Comparison of ENCODE assay signal across 22 cellular contexts in the genomic region with DNA sequence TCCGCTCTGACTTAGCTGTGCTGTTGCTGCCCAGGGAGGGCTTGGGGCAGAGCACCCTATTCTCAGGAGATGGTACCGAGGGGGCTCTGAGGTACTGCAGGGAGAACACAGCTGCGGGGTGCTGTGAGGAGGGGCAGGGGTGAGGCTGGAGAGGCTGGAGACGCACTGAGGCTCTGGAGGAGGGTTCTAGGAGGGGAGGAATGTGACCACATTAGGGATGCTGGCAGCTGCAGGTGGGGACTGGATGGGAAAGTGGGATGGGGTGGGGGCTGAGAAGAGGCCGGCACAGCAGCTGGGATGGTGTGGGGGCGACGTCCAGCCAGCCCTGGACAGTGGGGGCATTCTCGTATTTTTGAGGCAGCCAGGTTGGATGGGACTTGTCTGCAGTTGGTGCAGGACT. TPM values are rescaled to one million over a fixed set of nuclear protein-coding genes. Genes with fewer than 3 reads are reported as not detected.
DNase-seq lines count a peak whose midpoint lies in the region; TF ChIP-seq lines count a peak whose summit lies in the region.
"Had no signal": no experiment of that assay in that cellular context is flagged by ENCODE, and none has a peak within 500 bp of the region (broad histone marks: within the 10 kb centered on the region; RNA-seq: fewer than 3 reads in every experiment).

No MANE protein-coding gene starts in this region.

- no peak overlapping the region for H3K4me3 Mint-ChIP-seq in activated CD4-positive, alpha-beta T cell treated with anti-CD3 and anti-CD28 coated beads, Interleukin-2, amount 10 ng/mL, durations not matched to agents 24 days and 14 days
- H3K4me3 Mint-ChIP-seq in endothelial cell (ENCODE audit: unreplicated experiment), result no peak overlapping the region
- H3K4me3 Mint-ChIP-seq: activated CD8-positive, alpha-beta memory T cell treated with anti-CD3 and anti-CD28 coated beads, Interleukin-2, amount 10 ng/mL, durations not matched to agents 7 days and 5 days; CD8-positive, alpha-beta memory T cell; T-helper 2 cell treated with Interferon-gamma antibody and Interleukin-4, amounts not matched to agents 5 μg/mL and 100 μg/mL, for 36 hours had no signal

- in situ Hi-C loops in GM23248 (cut with MboI), result no loop called here

- no peak overlapping the region for H3K27ac Mint-ChIP-seq in activated CD4-positive, alpha-beta T cell treated with anti-CD3 and anti-CD28 coated beads, Interleukin-2, amount 10 ng/mL, durations not matched to agents 24 days and 14 days
- H3K27ac Mint-ChIP-seq in endothelial cell (ENCODE audit: unreplicated experiment), result no peak overlapping the region
- H3K27ac Mint-ChIP-seq: activated CD8-positive, alpha-beta memory T cell treated with anti-CD3 and anti-CD28 coated beads, Interleukin-2, amount 10 ng/mL, durations not matched to agents 7 days and 5 days; T-helper 2 cell treated with Interferon-gamma antibody and Interleukin-4, amounts not matched to agents 5 μg/mL and 100 μg/mL, for 36 hours had no signal

- 52% methylated on average over 8 of the region's 8 CpGs for WGBS in esophagus, 2 donors
- WGBS in neuronal stem cell (ENCODE audit: extremely low coverage in 2 of 2, insufficient read length in 2 of 2, insufficient replicate concordance in 1 of 2), 2 donors, result no CpG with 5 or more reads among the region's 8 CpGs
- WGBS in GM23248 (ENCODE audit: low coverage in 1 of 2, low lambda C conversion rate in 2 of 2, missing lambda C conversion rate in 2 of 2), 2 experiments, result 81 to 87% methylated on average over 6 to 8 of the region's 8 CpGs

- peak overlapping the region; percentile 48 for H2BK5ac ChIP-seq in neuronal stem cell (ENCODE audit: low read length)

- H3K79me1 ChIP-seq in neuronal stem cell (ENCODE audit: low read depth, low read length), result peaks cover 23% of the 10 kb centered on the region

- H3K27me3 ChIP-seq in BE2C, result no peaks in the 10 kb centered on the region
- H3K27me3 ChIP-seq in MM.1S (replicated peaks; ENCODE audit: insufficient read depth, low read length), result peaks cover 93% of the 10 kb centered on the region
- no peaks in the 10 kb centered on the region for H3K27me3 ChIP-seq in esophagus (ENCODE audit: control insufficient read depth in 1 of 2, insufficient read depth in 2 of 2, low read length in 2 of 2)
- no peaks in the 10 kb centered on the region for H3K27me3 ChIP-seq in neuronal stem cell (ENCODE audit: control insufficient read depth in 3 of 3, insufficient read depth in 3 of 3, low read depth in 1 of 3, low read length in 3 of 3)
- H3K27me3 ChIP-seq in GM23248 (replicated peaks; ENCODE audit: insufficient read depth), result no peaks in the 10 kb centered on the region
- H3K27me3 ChIP-seq: right atrium auricular region had no signal

- no peaks in the 10 kb centered on the region for H3K36me3 Mint-ChIP-seq in activated CD4-positive, alpha-beta T cell treated with anti-CD3 and anti-CD28 coated beads, Interleukin-2, amount 10 ng/mL, durations not matched to agents 24 days and 14 days (ENCODE audit: low read depth)
- H3K36me3 Mint-ChIP-seq in endothelial cell (ENCODE audit: low read depth, unreplicated experiment), result no peaks in the 10 kb centered on the region
- H3K36me3 Mint-ChIP-seq: activated CD8-positive, alpha-beta memory T cell treated with anti-CD3 and anti-CD28 coated beads, Interleukin-2, amount 10 ng/mL, durations not matched to agents 7 days and 5 days; CD8-positive, alpha-beta memory T cell had no signal

- TF ChIP-seq CTCF in BE2C (IDR thresholded peaks at IDR 0.05; ENCODE audit: low read depth, low read length), result no peak
- TF ChIP-seq CTCF in MM.1S (IDR thresholded peaks at IDR 0.05; ENCODE audit: low read length), result no peak
- TF ChIP-seq CTCF in endothelial cell (IDR thresholded peaks at IDR 0.05; ENCODE audit: unreplicated experiment), result no peak

- peak overlapping the region; percentile 87 for H2BK15ac ChIP-seq in neuronal stem cell (ENCODE audit: low read length)

- H3K36me3 ChIP-seq in BE2C (peaks cover under 1% of the 10 kb centered on the region), MM.1S (replicated peaks; ENCODE audit: insufficient read depth, low read length) (no peaks in the 10 kb centered on the region), esophagus (ENCODE audit: control insufficient read depth in 2 of 2, insufficient read depth in 2 of 2, low read length in 1 of 2) (no peaks in the 10 kb centered on the region), neuronal stem cell (replicated peaks in 1 of 2; ENCODE audit: control insufficient read depth in 2 of 2, insufficient read depth in 2 of 2, low read length in 2 of 2) (no peaks in the 10 kb centered on the region), GM23248 (ENCODE audit: low read depth) (no peaks in the 10 kb centered on the region)
- H3K36me3 ChIP-seq: neutrophil, right atrium auricular region had no signal

- no peaks in the 10 kb centered on the region for H3F3A ChIP-seq in MM.1S (ENCODE audit: insufficient read depth, low read length)
- no peaks in the 10 kb centered on the region for H3F3A ChIP-seq in GM23248 (ENCODE audit: insufficient read depth)

- H3K9ac ChIP-seq in MM.1S (ENCODE audit: low read length) (no peak overlapping the region), neuronal stem cell (ENCODE audit: low read depth, low read length, poor library complexity) (peak overlapping the region; percentile 72), GM23248 (no peak overlapping the region)

- H2BK12ac ChIP-seq in neuronal stem cell (ENCODE audit: low read length), result peak overlapping the region; percentile 79

- no peak overlapping the region for H4K8ac ChIP-seq in neuronal stem cell (ENCODE audit: low read depth, low read length)

- no peak overlapping the region for H3K23ac ChIP-seq in neuronal stem cell (ENCODE audit: low read depth, low read length, poor library complexity)

- H3K27ac ChIP-seq in MM.1S (ENCODE audit: low read length) (no peak overlapping the region), esophagus (ENCODE audit: low read depth in 2 of 2, low read length in 1 of 2) (peak overlapping the region; percentile 68 to 79), neuronal stem cell (replicated peaks; ENCODE audit: low read length) (peak overlapping the region; percentile 49), GM23248 (no peak overlapping the region)
- H3K27ac ChIP-seq: HL-60, neutrophil, right atrium auricular region had no signal

- H3K4me1 Mint-ChIP-seq in activated CD4-positive, alpha-beta T cell treated with anti-CD3 and anti-CD28 coated beads, Interleukin-2, amount 10 ng/mL, durations not matched to agents 24 days and 14 days, result no peaks in the 10 kb centered on the region
- H3K4me1 Mint-ChIP-seq in endothelial cell (ENCODE audit: unreplicated experiment), result peaks cover 4% of the 10 kb centered on the region
- H3K4me1 Mint-ChIP-seq: activated CD8-positive, alpha-beta memory T cell treated with anti-CD3 and anti-CD28 coated beads, Interleukin-2, amount 10 ng/mL, durations not matched to agents 7 days and 5 days had no signal

- H3K4ac ChIP-seq in neuronal stem cell (ENCODE audit: low read length), result peak overlapping the region; percentile 32

- H4K91ac ChIP-seq in neuronal stem cell (ENCODE audit: low read depth, low read length, poor library complexity), result no peak overlapping the region

- peak overlapping the region; percentile 58 for H2AK5ac ChIP-seq in neuronal stem cell (ENCODE audit: low read depth, low read length)

- H3K9me3 ChIP-seq in BE2C (no peaks in the 10 kb centered on the region), MM.1S (replicated peaks; ENCODE audit: insufficient read depth, low read length) (no peaks in the 10 kb centered on the region), esophagus (ENCODE audit: control insufficient read depth in 2 of 2, insufficient read depth in 1 of 2, low read depth in 1 of 2, low read length in 1 of 2) (no peaks in the 10 kb centered on the region), neuronal stem cell (replicated peaks in 1 of 2; ENCODE audit: control insufficient read depth in 2 of 2, insufficient read depth in 1 of 2, low read depth in 1 of 2, low read length in 2 of 2) (no peaks in the 10 kb centered on the region), GM23248 (ENCODE audit: low read depth) (no peaks in the 10 kb centered on the region)
- H3K9me3 ChIP-seq: neutrophil, right atrium auricular region had no signal

- H3K4me2 ChIP-seq in MM.1S (ENCODE audit: low read depth, low read length) (peak overlapping the region; percentile 49), neuronal stem cell (ENCODE audit: insufficient read depth, low read length, poor library complexity, severe bottlenecking) (peak overlapping the region; percentile 30), GM23248 (ENCODE audit: unreplicated experiment) (no peak overlapping the region)

- H2AFZ ChIP-seq in MM.1S (ENCODE audit: low read length) (no peak overlapping the region), neuronal stem cell (ENCODE audit: low read length) (no peak overlapping the region), GM23248 (no peak overlapping the region)

- H4K20me1 ChIP-seq in MM.1S (ENCODE audit: insufficient read depth, low read length) (no peaks in the 10 kb centered on the region), GM23248 (ENCODE audit: insufficient read depth) (no peaks in the 10 kb centered on the region)

- peak overlapping the region; percentile 36; the same call in 1 of the 2 replicates for H3K4me3 ChIP-seq in BE2C (ENCODE audit: low read depth, low read length)
- no peak overlapping the region for H3K4me3 ChIP-seq in MM.1S (ENCODE audit: low read length)
- H3K4me3 ChIP-seq in esophagus (ENCODE audit: low read depth in 1 of 2, low read length in 2 of 2), result no peak overlapping the region
- no peak overlapping the region for H3K4me3 ChIP-seq in neuronal stem cell (ENCODE audit: low read length in 2 of 2)
- H3K4me3 ChIP-seq in GM23248, result no peak overlapping the region
- H3K4me3 ChIP-seq: K562, right atrium auricular region had no signal

- H3K18ac ChIP-seq in neuronal stem cell (ENCODE audit: low read length), result peak overlapping the region; percentile 86

- no peaks in the 10 kb centered on the region for H3K27me3 Mint-ChIP-seq in activated CD4-positive, alpha-beta T cell treated with anti-CD3 and anti-CD28 coated beads, Interleukin-2, amount 10 ng/mL, durations not matched to agents 24 days and 14 days
- peaks cover 4% of the 10 kb centered on the region for H3K27me3 Mint-ChIP-seq in endothelial cell (ENCODE audit: unreplicated experiment)
- H3K27me3 Mint-ChIP-seq: activated CD8-positive, alpha-beta memory T cell treated with anti-CD3 and anti-CD28 coated beads, Interleukin-2, amount 10 ng/mL, durations not matched to agents 7 days and 5 days had no signal

- H3K9me3 Mint-ChIP-seq in activated CD4-positive, alpha-beta T cell treated with anti-CD3 and anti-CD28 coated beads, Interleukin-2, amount 10 ng/mL, durations not matched to agents 24 days and 14 days, result no peaks in the 10 kb centered on the region
- H3K9me3 Mint-ChIP-seq in endothelial cell (ENCODE audit: unreplicated experiment), result no peaks in the 10 kb centered on the region
- H3K9me3 Mint-ChIP-seq: CD8-positive, alpha-beta memory T cell; T-helper 2 cell treated with Interferon-gamma antibody and Interleukin-4, amounts not matched to agents 5 μg/mL and 100 μg/mL, for 36 hours had no signal

- H3K14ac ChIP-seq in neuronal stem cell (ENCODE audit: low read length), result peak overlapping the region; percentile 75

- H3K9me2 ChIP-seq in MM.1S (replicated peaks; ENCODE audit: insufficient read depth, low read length) (no peaks in the 10 kb centered on the region), GM23248 (ENCODE audit: insufficient read depth) (no peaks in the 10 kb centered on the region)

- intact Hi-C loops in activated CD4-positive, alpha-beta T cell treated with anti-CD3 and anti-CD28 coated beads, Interleukin-2, amount 10 ng/mL, durations not matched to agents 24 days and 14 days (cut with micrococcal nuclease), result no loop called here

- DNase-seq in BE2C, result peak; percentile 21
- DNase-seq in MM.1S, result no peak
- DNase-seq in neuronal stem cell (ENCODE audit: low spot score), result no peak
- DNase-seq in activated CD4-positive, alpha-beta T cell treated with anti-CD3 and anti-CD28 coated beads, Interleukin-2, amount 10 ng/mL, durations not matched to agents 24 days and 14 days, result no peak
- no peak for DNase-seq in HuH-7.5 (ENCODE audit: low spot score)
- DNase-seq in endothelial cell (ENCODE audit: low spot score), result no peak
- no peak for DNase-seq in GM23248
- DNase-seq: activated CD4-positive, alpha-beta T cell treated with anti-CD3 and anti-CD28 coated beads for 1 hour; activated CD8-positive, alpha-beta memory T cell treated with anti-CD3 and anti-CD28 coated beads, Interleukin-2, amount 10 ng/mL, durations not matched to agents 7 days and 5 days; activated effector memory CD4-positive, alpha-beta T cell treated with anti-CD3 and anti-CD28 coated beads, Interleukin-2, amount 50 U/mL, for 16 hours; amniotic stem cell; CD8-positive, alpha-beta memory T cell; DND-41; midbrain; OCI-M1; stimulated activated naive CD4-positive, alpha-beta T cell had no signal

- H3K4me1 ChIP-seq in BE2C, result peaks cover 71% of the 10 kb centered on the region
- H3K4me1 ChIP-seq in MM.1S (ENCODE audit: low read length), result no peaks in the 10 kb centered on the region
- H3K4me1 ChIP-seq in esophagus (ENCODE audit: control insufficient read depth in 2 of 2, insufficient read depth in 2 of 2, low read length in 1 of 2), result peaks cover 19 to 35% of the 10 kb centered on the region in 2 donors
- peaks cover 25 to 28% of the 10 kb centered on the region in 2 donors for H3K4me1 ChIP-seq in neuronal stem cell (ENCODE audit: control insufficient read depth in 2 of 2, insufficient read depth in 1 of 2, low read depth in 1 of 2, low read length in 2 of 2)
- H3K4me1 ChIP-seq in GM23248 (ENCODE audit: insufficient read depth), result 0 out of 2 replicates have a peak, but pooled peaks cover 3% of the 10 kb centered on the region

- no peaks in the 10 kb centered on the region for H3K79me2 ChIP-seq in MM.1S (ENCODE audit: low read length)
- H3K79me2 ChIP-seq in GM23248 (ENCODE audit: insufficient read depth), result peaks cover 99% of the 10 kb centered on the region

- no peak overlapping the region for H2BK120ac ChIP-seq in neuronal stem cell (ENCODE audit: low read depth, low read length)

RNA-seq across cellular contexts. Expression of gene NCS1, which starts 20.9 kb away (rescaled TPM):
- 82.1 TPM for polyA plus RNA-seq in BE2C (2012; ENCODE audit: insufficient read depth, insufficient read length, low read depth)
- polyA plus RNA-seq in esophagus, result 10 to 100 TPM; 12.8 to 16.4 TPM
- 36.7 TPM for polyA plus RNA-seq in neuronal stem cell (2013, experiment 1 of 2)
- 36.1 TPM for polyA plus RNA-seq in neuronal stem cell (2013, experiment 2 of 2)
- total RNA-seq in activated CD4-positive, alpha-beta T cell treated with anti-CD3 and anti-CD28 coated beads, Interleukin-2, amount 10 ng/mL, durations not matched to agents 24 days and 14 days, result 5.3 and 5.4 TPM in 2 replicates
- total RNA-seq in endothelial cell (ENCODE audit: unreplicated experiment), result 20.1 TPM
- 32.2 and 33.0 TPM in 2 replicates for total RNA-seq in GM23248 (2014; rRNA removed; shearing (Covaris generic))
- polyA plus RNA-seq in GM23248 (2016; fragmentation: Nextera tagmentation; extraction: Ambion mirVana), result 4.7 and 5.7 TPM in 2 replicates

Comparison
In these comparisons a context has a peak if more than half of its experiments do, and no peak if none do; other contexts are left out.
1. H3K27ac ChIP-seq: peak in esophagus (2 of 2) and neuronal stem cell (single experiment); none in MM.1S (single experiment) and GM23248 (single experiment).